1 cellular context compared by ENCODE assay signal in the genomic region with DNA sequence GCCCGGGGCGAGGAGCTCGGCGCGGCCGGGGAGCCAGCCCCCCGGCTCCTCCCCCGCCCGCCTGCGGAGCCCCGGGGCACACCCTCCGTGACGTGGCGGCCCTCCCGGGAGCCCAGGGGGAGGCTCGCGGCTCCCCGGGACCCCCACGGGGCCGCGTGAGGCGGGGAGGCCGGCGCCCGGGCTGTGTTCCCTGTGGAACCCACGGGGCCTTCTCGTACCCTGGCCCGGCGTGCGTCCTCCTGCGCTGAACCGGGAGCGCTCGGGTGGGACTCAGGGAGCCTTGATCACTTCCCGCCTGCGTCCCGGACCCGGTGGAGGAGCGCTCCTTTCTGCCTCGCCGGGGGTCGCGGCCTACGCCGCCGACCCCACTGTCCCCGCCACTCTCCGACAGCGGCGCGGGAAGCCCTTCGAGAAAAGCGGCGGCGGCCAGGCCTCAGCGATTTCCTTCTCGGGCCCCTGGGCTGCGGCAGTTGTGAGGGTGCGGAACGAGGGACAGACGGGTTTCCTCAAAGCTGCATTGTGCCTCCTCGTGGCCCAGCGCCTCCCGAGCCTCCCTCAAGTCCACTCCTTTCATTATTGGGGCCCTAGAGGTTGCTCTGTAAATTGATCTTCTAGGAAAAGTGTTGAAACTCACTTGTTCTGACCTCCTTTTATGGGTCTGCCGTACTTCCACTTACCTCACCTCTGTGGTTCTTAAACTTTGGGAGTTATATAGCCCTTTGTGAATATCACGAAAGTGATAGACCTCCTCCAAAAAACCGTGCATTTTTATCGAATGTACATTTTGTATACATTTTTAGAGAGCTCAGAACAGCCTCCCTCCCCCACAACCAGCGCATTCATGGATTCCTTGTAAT.
TF ChIP-seq lines count a peak whose summit lies in the region.

No MANE protein-coding gene starts in this region.

TF ChIP-seq in WTC11, 78 proteins besides CTCF, POLR2A, EP300 and RAD21 (continued from another document):
- TF ChIP-seq, protein P1, sequence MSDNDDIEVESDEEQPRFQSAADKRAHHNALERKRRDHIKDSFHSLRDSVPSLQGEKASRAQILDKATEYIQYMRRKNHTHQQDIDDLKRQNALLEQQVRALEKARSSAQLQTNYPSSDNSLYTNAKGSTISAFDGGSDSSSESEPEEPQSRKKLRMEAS (CRISPR knock-in tag; IDR thresholded peaks at IDR 0.05): no peak
- TF ChIP-seq TP53 (CRISPR knock-in tag; IDR thresholded peaks at IDR 0.05) (no peak), KAT7 (CRISPR knock-in tag; IDR thresholded peaks at IDR 0.05; ENCODE audit: borderline replicate concordance) (no peak), NR1H2 (CRISPR knock-in tag; IDR thresholded peaks at IDR 0.05) (no peak), ZBTB21 (CRISPR knock-in tag; IDR thresholded peaks at IDR 0.05; ENCODE audit: borderline replicate concordance) (no peak), NFYB (CRISPR knock-in tag; conservative IDR thresholded peaks at IDR 0.05; ENCODE audit: low read depth) (no peak), SMAD3 (CRISPR knock-in tag; IDR thresholded peaks at IDR 0.05; ENCODE audit: borderline replicate concordance) (no peak), ZNF138 (CRISPR knock-in tag; conservative IDR thresholded peaks at IDR 0.05) (no peak), SP1 (CRISPR knock-in tag; conservative IDR thresholded peaks at IDR 0.05) (peak; percentile 3; the same call in 1 of the 2 replicates), TEAD4 (CRISPR knock-in tag; IDR thresholded peaks at IDR 0.05) (no peak), FOXP1 (CRISPR knock-in tag; IDR thresholded peaks at IDR 0.05; ENCODE audit: borderline replicate concordance) (0 out of 2 replicates have a peak, but pooled peaks have one; percentile 12), GTF2I (CRISPR knock-in tag; conservative IDR thresholded peaks at IDR 0.05) (no peak), GABPB1 (CRISPR knock-in tag; IDR thresholded peaks at IDR 0.05) (no peak), MYBL2 (CRISPR knock-in tag; IDR thresholded peaks at IDR 0.05) (0 out of 2 replicates have a peak, but pooled peaks have one; percentile 17), CREM (CRISPR knock-in tag; IDR thresholded peaks at IDR 0.05) (0 out of 2 replicates have a peak, but pooled peaks have one; percentile 61), ZNF396 (CRISPR knock-in tag; IDR thresholded peaks at IDR 0.05; ENCODE audit: borderline replicate concordance) (no peak)
- TF ChIP-seq, protein P2, sequence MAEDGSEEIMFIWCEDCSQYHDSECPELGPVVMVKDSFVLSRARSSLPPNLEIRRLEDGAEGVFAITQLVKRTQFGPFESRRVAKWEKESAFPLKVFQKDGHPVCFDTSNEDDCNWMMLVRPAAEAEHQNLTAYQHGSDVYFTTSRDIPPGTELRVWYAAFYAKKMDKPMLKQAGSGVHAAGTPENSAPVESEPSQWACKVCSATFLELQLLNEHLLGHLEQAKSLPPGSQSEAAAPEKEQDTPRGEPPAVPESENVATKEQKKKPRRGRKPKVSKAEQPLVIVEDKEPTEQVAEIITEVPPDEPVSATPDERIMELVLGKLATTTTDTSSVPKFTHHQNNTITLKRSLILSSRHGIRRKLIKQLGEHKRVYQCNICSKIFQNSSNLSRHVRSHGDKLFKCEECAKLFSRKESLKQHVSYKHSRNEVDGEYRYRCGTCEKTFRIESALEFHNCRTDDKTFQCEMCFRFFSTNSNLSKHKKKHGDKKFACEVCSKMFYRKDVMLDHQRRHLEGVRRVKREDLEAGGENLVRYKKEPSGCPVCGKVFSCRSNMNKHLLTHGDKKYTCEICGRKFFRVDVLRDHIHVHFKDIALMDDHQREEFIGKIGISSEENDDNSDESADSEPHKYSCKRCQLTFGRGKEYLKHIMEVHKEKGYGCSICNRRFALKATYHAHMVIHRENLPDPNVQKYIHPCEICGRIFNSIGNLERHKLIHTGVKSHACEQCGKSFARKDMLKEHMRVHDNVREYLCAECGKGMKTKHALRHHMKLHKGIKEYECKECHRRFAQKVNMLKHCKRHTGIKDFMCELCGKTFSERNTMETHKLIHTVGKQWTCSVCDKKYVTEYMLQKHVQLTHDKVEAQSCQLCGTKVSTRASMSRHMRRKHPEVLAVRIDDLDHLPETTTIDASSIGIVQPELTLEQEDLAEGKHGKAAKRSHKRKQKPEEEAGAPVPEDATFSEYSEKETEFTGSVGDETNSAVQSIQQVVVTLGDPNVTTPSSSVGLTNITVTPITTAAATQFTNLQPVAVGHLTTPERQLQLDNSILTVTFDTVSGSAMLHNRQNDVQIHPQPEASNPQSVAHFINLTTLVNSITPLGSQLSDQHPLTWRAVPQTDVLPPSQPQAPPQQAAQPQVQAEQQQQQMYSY (CRISPR knock-in tag; IDR thresholded peaks at IDR 0.05): peak; percentile 78
- TF ChIP-seq, protein P3, sequence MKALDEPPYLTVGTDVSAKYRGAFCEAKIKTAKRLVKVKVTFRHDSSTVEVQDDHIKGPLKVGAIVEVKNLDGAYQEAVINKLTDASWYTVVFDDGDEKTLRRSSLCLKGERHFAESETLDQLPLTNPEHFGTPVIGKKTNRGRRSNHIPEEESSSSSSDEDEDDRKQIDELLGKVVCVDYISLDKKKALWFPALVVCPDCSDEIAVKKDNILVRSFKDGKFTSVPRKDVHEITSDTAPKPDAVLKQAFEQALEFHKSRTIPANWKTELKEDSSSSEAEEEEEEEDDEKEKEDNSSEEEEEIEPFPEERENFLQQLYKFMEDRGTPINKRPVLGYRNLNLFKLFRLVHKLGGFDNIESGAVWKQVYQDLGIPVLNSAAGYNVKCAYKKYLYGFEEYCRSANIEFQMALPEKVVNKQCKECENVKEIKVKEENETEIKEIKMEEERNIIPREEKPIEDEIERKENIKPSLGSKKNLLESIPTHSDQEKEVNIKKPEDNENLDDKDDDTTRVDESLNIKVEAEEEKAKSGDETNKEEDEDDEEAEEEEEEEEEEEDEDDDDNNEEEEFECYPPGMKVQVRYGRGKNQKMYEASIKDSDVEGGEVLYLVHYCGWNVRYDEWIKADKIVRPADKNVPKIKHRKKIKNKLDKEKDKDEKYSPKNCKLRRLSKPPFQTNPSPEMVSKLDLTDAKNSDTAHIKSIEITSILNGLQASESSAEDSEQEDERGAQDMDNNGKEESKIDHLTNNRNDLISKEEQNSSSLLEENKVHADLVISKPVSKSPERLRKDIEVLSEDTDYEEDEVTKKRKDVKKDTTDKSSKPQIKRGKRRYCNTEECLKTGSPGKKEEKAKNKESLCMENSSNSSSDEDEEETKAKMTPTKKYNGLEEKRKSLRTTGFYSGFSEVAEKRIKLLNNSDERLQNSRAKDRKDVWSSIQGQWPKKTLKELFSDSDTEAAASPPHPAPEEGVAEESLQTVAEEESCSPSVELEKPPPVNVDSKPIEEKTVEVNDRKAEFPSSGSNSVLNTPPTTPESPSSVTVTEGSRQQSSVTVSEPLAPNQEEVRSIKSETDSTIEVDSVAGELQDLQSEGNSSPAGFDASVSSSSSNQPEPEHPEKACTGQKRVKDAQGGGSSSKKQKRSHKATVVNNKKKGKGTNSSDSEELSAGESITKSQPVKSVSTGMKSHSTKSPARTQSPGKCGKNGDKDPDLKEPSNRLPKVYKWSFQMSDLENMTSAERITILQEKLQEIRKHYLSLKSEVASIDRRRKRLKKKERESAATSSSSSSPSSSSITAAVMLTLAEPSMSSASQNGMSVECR (CRISPR knock-in tag; IDR thresholded peaks at IDR 0.05; ENCODE audit: borderline replicate concordance): no peak
- TF ChIP-seq, protein P4, sequence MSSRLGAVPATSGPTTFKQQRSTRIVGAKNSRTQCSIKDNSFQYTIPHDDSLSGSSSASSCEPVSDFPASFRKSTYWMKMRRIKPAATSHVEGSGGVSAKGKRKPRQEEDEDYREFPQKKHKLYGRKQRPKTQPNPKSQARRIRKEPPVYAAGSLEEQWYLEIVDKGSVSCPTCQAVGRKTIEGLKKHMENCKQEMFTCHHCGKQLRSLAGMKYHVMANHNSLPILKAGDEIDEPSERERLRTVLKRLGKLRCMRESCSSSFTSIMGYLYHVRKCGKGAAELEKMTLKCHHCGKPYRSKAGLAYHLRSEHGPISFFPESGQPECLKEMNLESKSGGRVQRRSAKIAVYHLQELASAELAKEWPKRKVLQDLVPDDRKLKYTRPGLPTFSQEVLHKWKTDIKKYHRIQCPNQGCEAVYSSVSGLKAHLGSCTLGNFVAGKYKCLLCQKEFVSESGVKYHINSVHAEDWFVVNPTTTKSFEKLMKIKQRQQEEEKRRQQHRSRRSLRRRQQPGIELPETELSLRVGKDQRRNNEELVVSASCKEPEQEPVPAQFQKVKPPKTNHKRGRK (CRISPR knock-in tag; IDR thresholded peaks at IDR 0.05; ENCODE audit: borderline replicate concordance): no peak
- TF ChIP-seq, protein P5, sequence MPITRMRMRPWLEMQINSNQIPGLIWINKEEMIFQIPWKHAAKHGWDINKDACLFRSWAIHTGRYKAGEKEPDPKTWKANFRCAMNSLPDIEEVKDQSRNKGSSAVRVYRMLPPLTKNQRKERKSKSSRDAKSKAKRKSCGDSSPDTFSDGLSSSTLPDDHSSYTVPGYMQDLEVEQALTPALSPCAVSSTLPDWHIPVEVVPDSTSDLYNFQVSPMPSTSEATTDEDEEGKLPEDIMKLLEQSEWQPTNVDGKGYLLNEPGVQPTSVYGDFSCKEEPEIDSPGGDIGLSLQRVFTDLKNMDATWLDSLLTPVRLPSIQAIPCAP (CRISPR knock-in tag; IDR thresholded peaks at IDR 0.05): peak; percentile 62; the same call in 1 of the 2 replicates
- TF ChIP-seq, protein P6, sequence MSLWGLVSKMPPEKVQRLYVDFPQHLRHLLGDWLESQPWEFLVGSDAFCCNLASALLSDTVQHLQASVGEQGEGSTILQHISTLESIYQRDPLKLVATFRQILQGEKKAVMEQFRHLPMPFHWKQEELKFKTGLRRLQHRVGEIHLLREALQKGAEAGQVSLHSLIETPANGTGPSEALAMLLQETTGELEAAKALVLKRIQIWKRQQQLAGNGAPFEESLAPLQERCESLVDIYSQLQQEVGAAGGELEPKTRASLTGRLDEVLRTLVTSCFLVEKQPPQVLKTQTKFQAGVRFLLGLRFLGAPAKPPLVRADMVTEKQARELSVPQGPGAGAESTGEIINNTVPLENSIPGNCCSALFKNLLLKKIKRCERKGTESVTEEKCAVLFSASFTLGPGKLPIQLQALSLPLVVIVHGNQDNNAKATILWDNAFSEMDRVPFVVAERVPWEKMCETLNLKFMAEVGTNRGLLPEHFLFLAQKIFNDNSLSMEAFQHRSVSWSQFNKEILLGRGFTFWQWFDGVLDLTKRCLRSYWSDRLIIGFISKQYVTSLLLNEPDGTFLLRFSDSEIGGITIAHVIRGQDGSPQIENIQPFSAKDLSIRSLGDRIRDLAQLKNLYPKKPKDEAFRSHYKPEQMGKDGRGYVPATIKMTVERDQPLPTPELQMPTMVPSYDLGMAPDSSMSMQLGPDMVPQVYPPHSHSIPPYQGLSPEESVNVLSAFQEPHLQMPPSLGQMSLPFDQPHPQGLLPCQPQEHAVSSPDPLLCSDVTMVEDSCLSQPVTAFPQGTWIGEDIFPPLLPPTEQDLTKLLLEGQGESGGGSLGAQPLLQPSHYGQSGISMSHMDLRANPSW (CRISPR knock-in tag; conservative IDR thresholded peaks at IDR 0.05; ENCODE audit: low read depth): no peak
- TF ChIP-seq, protein P7, sequence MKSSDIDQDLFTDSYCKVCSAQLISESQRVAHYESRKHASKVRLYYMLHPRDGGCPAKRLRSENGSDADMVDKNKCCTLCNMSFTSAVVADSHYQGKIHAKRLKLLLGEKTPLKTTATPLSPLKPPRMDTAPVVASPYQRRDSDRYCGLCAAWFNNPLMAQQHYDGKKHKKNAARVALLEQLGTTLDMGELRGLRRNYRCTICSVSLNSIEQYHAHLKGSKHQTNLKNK (CRISPR knock-in tag; IDR thresholded peaks at IDR 0.05): no peak
TF ChIP-seq in WTC11: peak in this region for 8.
